ENCODE assay signal across 25 cellular contexts in genomic region chr1:163094182-163094581, GRCh38. TPM values are rescaled to one million over a fixed set of nuclear protein-coding genes. Genes with fewer than 3 reads are reported as not detected.
"Had no signal": no experiment of that assay in that cellular context is flagged by ENCODE, and none has a peak within 500 bp of the region (broad histone marks: within the 10 kb centered on the region; RNA-seq: fewer than 3 reads in every experiment).

No MANE protein-coding gene starts in this region.

- H3K4me1 ChIP-seq: ascending aorta had no signal

- H3K4me2 ChIP-seq: PC-9 had no signal

- H3K4me3 ChIP-seq: ascending aorta, cardiac muscle cell, PC-9 had no signal

- H3K27ac ChIP-seq: ascending aorta, cardiac muscle cell, PC-9 had no signal

- H3K9me3 ChIP-seq: ascending aorta had no signal

- H3K36me3 ChIP-seq: ascending aorta, cardiac muscle cell had no signal

- H3K27me3 ChIP-seq: ascending aorta, cardiac muscle cell had no signal

- DNase-seq: activated B cell treated with CpG ODN at 0.5 μM for 24 hours; activated CD4-positive, alpha-beta memory T cell treated with anti-CD3 and anti-CD28 coated beads for 36 hours; activated CD4-positive, alpha-beta T cell treated with anti-CD3 and anti-CD28 coated beads for 1 hour; activated CD4-positive, alpha-beta T cell treated with anti-CD3 and anti-CD28 coated beads, Interleukin-2, amount 10 ng/mL, durations not matched to agents 7 days and 5 days; activated CD8-positive, alpha-beta memory T cell treated with anti-CD3 and anti-CD28 coated beads for 24 hours; activated effector memory CD4-positive, alpha-beta T cell treated with anti-CD3 and anti-CD28 coated beads, Interleukin-2, amount 50 U/mL, for 16 hours; activated naive CD4-positive, alpha-beta T cell treated with Interleukin-2 at 50 U/mL for 16 hours; activated naive CD8-positive, alpha-beta T cell treated with anti-CD3 and anti-CD28 coated beads, Interleukin-2, amount 50 U/mL, for 24 hours; activated T-cell treated with anti-CD3 and anti-CD28 coated beads, Interleukin-2, amount 50 U/mL, for 4 hours; amniotic stem cell; Kasumi-1; KBM-7; NCI-H1105 treated with DMSO at 0.1 percent for 48 hours; NCI-H1694; NCI-H2029; NCI-H2107; NCI-H510A treated with DMSO at 0.1 percent for 48 hours; PC-9; SHP77 treated with DMSO at 0.1 percent for 48 hours; T-helper 17 cell; T-helper 9 cell had no signal

- H2AFZ ChIP-seq: PC-9 had no signal

RNA-seq across cellular contexts. Expression of gene RGS4, which starts 25.0 kb away (rescaled TPM):
- total RNA-seq: activated B cell treated with CpG ODN at 0.5 μM for 24 hours; activated CD4-positive, alpha-beta memory T cell treated with anti-CD3 and anti-CD28 coated beads for 36 hours; activated CD4-positive, alpha-beta T cell treated with anti-CD3 and anti-CD28 coated beads, Interleukin-2, amount 10 ng/mL, durations not matched to agents 7 days and 5 days; activated naive CD4-positive, alpha-beta T cell treated with anti-CD3 and anti-CD28 coated beads, Interleukin-2, amount 50 U/mL, for 72 hours; activated T-cell treated with anti-CD3 and anti-CD28 coated beads, Interleukin-2, amount 50 U/mL, for 4 hours; PC-9; SK-MEL-5; T-helper 17 cell had no signal
